8 cellular contexts compared by ENCODE assay signal in the genomic region with DNA sequence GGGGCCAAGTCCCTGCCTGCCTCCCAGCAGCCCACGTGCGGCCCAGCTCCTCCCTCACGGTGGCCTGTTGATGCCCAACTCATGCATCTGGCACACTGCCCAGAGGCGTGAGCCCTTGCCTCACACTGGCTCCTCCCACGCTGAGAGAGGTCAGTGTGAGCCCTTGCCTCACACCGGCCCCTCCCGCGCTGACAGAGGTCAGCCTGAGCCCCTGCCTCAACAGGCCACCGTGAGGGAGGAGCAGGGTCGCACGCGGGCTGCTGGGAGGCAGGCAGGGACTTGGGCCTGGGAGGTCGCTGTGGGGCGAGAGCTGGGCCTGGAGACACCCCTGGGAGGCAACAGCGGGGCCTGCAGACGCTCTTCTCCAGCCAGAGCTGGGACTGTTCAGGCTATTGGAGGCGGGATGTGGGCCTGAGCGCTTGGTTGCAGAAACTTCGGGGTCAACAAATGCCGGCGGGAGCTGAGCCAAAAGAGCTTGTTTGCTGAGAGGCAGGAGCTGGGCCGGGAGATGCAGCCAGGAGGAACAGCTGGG. TPM values are rescaled to one million over a fixed set of nuclear protein-coding genes. Genes with fewer than 3 reads are reported as not detected.
"Had no signal": no experiment of that assay in that cellular context is flagged by ENCODE, and none has a peak within 500 bp of the region (broad histone marks: within the 10 kb centered on the region; RNA-seq: fewer than 3 reads in every experiment).

No MANE protein-coding gene starts in this region.

RNA-seq across cellular contexts. Expression of gene WNT3A, which starts 33.9 kb away (rescaled TPM):
- total RNA-seq: activated CD4-positive, alpha-beta T cell treated with anti-CD3 and anti-CD28 coated beads for 36 hours; colonic mucosa; lung microvascular endothelial cell; occipital lobe; sigmoid colon; spleen; T-helper 2 cell treated with Interferon-gamma antibody and Interleukin-4, amounts not matched to agents 100 ng/mL and 5 ng/mL, for 36 hours; vagina had no signal
- polyA plus RNA-seq: spleen had no signal
